ENCODE assay signal across 16 cellular contexts in genomic region chr5:58887721-58888409, GRCh38.
DNase-seq lines count a peak whose midpoint lies in the region; ATAC-seq, FAIRE-seq and TF ChIP-seq lines count a peak whose summit lies in the region.
"Had no signal": no experiment of that assay in that cellular context is flagged by ENCODE, and none has a peak within 500 bp of the region (broad histone marks: within the 10 kb centered on the region; RNA-seq: fewer than 3 reads in every experiment).

No MANE protein-coding gene starts in this region.

- H3K27me3 Mint-ChIP-seq in activated CD4-positive, alpha-beta T cell treated with anti-CD3 and anti-CD28 coated beads, Interleukin-2, amount 10 ng/mL, durations not matched to agents 24 days and 14 days = peaks cover 13% of the 10 kb centered on the region

- H3K4me1 ChIP-seq in left ventricle myocardium inferior = peaks cover 25% of the 10 kb centered on the region
- H3K4me1 ChIP-seq in small intestine (ENCODE audit: control insufficient read depth in 2 of 2, insufficient read depth in 1 of 2, low read depth in 1 of 2, low read length in 1 of 2) = no peaks in the 10 kb centered on the region

- H3K27ac Mint-ChIP-seq in activated CD4-positive, alpha-beta T cell treated with anti-CD3 and anti-CD28 coated beads, Interleukin-2, amount 10 ng/mL, durations not matched to agents 24 days and 14 days = peak overlapping the region; percentile 54
- peak overlapping the region; percentile 81 for H3K27ac Mint-ChIP-seq in stimulated activated effector memory CD8-positive, alpha-beta T cell treated with anti-CD3 and anti-CD28 coated beads, Interleukin-12 subunit alpha, Interleukin-12 subunit beta, amount 100 ng/mL, for 72 hours

- no peaks in the 10 kb centered on the region for H3K36me3 Mint-ChIP-seq in activated CD4-positive, alpha-beta T cell treated with anti-CD3 and anti-CD28 coated beads, Interleukin-2, amount 10 ng/mL, durations not matched to agents 24 days and 14 days (ENCODE audit: low read depth)
- no peaks in the 10 kb centered on the region for H3K36me3 Mint-ChIP-seq in stimulated activated effector memory CD8-positive, alpha-beta T cell treated with anti-CD3 and anti-CD28 coated beads, Interleukin-12 subunit alpha, Interleukin-12 subunit beta, amount 100 ng/mL, for 72 hours

- DNase-seq in activated CD4-positive, alpha-beta T cell treated with anti-CD3 and anti-CD28 coated beads, Interleukin-2, amount 10 ng/mL, durations not matched to agents 24 days and 14 days = peak; percentile 68
- no peak for DNase-seq in activated CD4-positive, alpha-beta T cell treated with anti-CD3 and anti-CD28 coated beads for 1 hour
- DNase-seq in left ventricle myocardium inferior (peak; percentile 60), NK-92 (lab: John Stamatoyannopoulos, UW; ENCODE audit: unreplicated experiment) (no peak), small intestine (no peak)
- no peak for DNase-seq in stimulated activated effector memory CD8-positive, alpha-beta T cell treated with anti-CD3 and anti-CD28 coated beads, Interleukin-12 subunit alpha, Interleukin-12 subunit beta, amount 100 ng/mL, for 72 hours (ENCODE audit: low spot score in 2 of 2)
- DNase-seq: activated CD4-positive, CD25-positive, alpha-beta regulatory T cell; anterior cingulate cortex; DMS79 treated with DMSO at 0.1 percent for 48 hours; erythroblast; left colon; NCI-H1436; OCI-M1; retina had no signal

- peak overlapping the region; percentile 13 for H3K4me3 Mint-ChIP-seq in activated CD4-positive, alpha-beta T cell treated with anti-CD3 and anti-CD28 coated beads, Interleukin-2, amount 10 ng/mL, durations not matched to agents 24 days and 14 days
- H3K4me3 Mint-ChIP-seq in stimulated activated effector memory CD8-positive, alpha-beta T cell treated with anti-CD3 and anti-CD28 coated beads, Interleukin-12 subunit alpha, Interleukin-12 subunit beta, amount 100 ng/mL, for 72 hours = peak overlapping the region; percentile 9

- H3K9me3 Mint-ChIP-seq in activated CD4-positive, alpha-beta T cell treated with anti-CD3 and anti-CD28 coated beads, Interleukin-2, amount 10 ng/mL, durations not matched to agents 24 days and 14 days = no peaks in the 10 kb centered on the region
- no peaks in the 10 kb centered on the region for H3K9me3 Mint-ChIP-seq in stimulated activated effector memory CD8-positive, alpha-beta T cell treated with anti-CD3 and anti-CD28 coated beads, Interleukin-12 subunit alpha, Interleukin-12 subunit beta, amount 100 ng/mL, for 72 hours

- 64 to 71% (median 71%) methylated on average over 7 of the region's 7 CpGs for WGBS in small intestine, 3 donors

- intact Hi-C loops in activated CD4-positive, alpha-beta T cell treated with anti-CD3 and anti-CD28 coated beads, Interleukin-2, amount 10 ng/mL, durations not matched to agents 24 days and 14 days (cut with micrococcal nuclease) = loop anchor here (1.0 to 10.0 kb wide), 7 partner anchors 44 to 907 kb away; no protein-coding TSS in a partner anchor
- intact Hi-C loops in left ventricle myocardium inferior (cut with micrococcal nuclease) = loop anchor here (5.0 to 10.0 kb wide), 3 partner anchors 119 to 487 kb away; no protein-coding TSS in a partner anchor

- no peaks in the 10 kb centered on the region for H3K36me3 ChIP-seq in left ventricle myocardium inferior
- H3K36me3 ChIP-seq in small intestine (ENCODE audit: control insufficient read depth in 2 of 2, insufficient read depth in 2 of 2, low read length in 2 of 2) = no peaks in the 10 kb centered on the region

- H3K4me3 ChIP-seq in left ventricle myocardium inferior (no peak overlapping the region), small intestine (ENCODE audit: low read depth in 1 of 2, low read length in 2 of 2) (no peak overlapping the region)

- H3K4me1 Mint-ChIP-seq in activated CD4-positive, alpha-beta T cell treated with anti-CD3 and anti-CD28 coated beads, Interleukin-2, amount 10 ng/mL, durations not matched to agents 24 days and 14 days = peaks cover 32% of the 10 kb centered on the region
- H3K4me1 Mint-ChIP-seq in stimulated activated effector memory CD8-positive, alpha-beta T cell treated with anti-CD3 and anti-CD28 coated beads, Interleukin-12 subunit alpha, Interleukin-12 subunit beta, amount 100 ng/mL, for 72 hours = peaks cover 47% of the 10 kb centered on the region

- H3K27me3 ChIP-seq in left ventricle myocardium inferior (ENCODE audit: low read depth) = no peaks in the 10 kb centered on the region
- H3K27me3 ChIP-seq in small intestine (ENCODE audit: control insufficient read depth in 2 of 2, insufficient read depth in 2 of 2, low read length in 2 of 2) = no peaks in the 10 kb centered on the region

- FAIRE-seq in TTC549 (lab: Jason Lieb, UNC) (peak; percentile 47), small intestine (lab: Jason Lieb, UNC) (no peak)

- ATAC-seq in stimulated activated effector memory CD8-positive, alpha-beta T cell treated with anti-CD3 and anti-CD28 coated beads, Interleukin-12 subunit alpha, Interleukin-12 subunit beta, amount 100 ng/mL, for 72 hours = peak; percentile 2
- ATAC-seq in GM21423 (IDR thresholded peaks at IDR 0.05; ENCODE audit: unreplicated experiment) = no peak
- ATAC-seq: left colon had no signal

- peak overlapping the region; percentile 54 for H3K27ac ChIP-seq in left ventricle myocardium inferior (replicated peaks)
- no peak overlapping the region for H3K27ac ChIP-seq in small intestine (ENCODE audit: low read depth in 1 of 2, low read length in 1 of 2)

- no peak for TF ChIP-seq CTCF in left ventricle myocardium inferior (IDR thresholded peaks at IDR 0.05; ENCODE audit: borderline replicate concordance)

- H3K9me3 ChIP-seq in left ventricle myocardium inferior (replicated peaks) (peaks cover 11% of the 10 kb centered on the region), small intestine (ENCODE audit: control insufficient read depth, low read depth) (no peaks in the 10 kb centered on the region)

Comparison
In these comparisons a context has a peak if more than half of its experiments do, and no peak if none do; other contexts are left out.
1. DNase-seq: peak in activated CD4-positive, alpha-beta T cell treated with anti-CD3 and anti-CD28 coated beads, Interleukin-2, amount 10 ng/mL, durations not matched to agents 24 days and 14 days (single experiment) and left ventricle myocardium inferior (single experiment); none in activated CD4-positive, alpha-beta T cell treated with anti-CD3 and anti-CD28 coated beads for 1 hour (single experiment), stimulated activated effector memory CD8-positive, alpha-beta T cell treated with anti-CD3 and anti-CD28 coated beads, Interleukin-12 subunit alpha, Interleukin-12 subunit beta, amount 100 ng/mL, for 72 hours (0 of 2), NK-92 (single experiment) and small intestine (single experiment).